Comparison of ENCODE assay signal across 8 cellular contexts in the genomic region with DNA sequence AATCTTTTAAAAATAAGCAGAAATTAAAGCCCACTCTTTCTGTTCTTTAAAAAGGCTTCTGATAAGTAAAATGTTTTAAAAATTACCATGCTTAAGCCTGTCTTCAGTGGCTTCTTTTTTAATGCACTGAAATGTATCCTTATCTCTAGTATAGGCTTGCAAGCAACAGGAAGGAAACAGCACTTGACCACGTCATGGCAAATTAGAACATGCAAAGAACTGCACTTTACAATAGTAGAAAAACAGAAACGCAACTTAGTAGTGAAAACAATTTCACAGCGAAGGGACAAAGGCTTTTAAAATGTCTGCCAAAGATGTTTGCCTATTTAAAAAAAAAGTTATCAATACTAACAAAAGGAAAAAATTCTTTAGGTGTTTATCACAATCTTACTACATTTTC. TPM values are rescaled to one million over a fixed set of nuclear protein-coding genes. Genes with fewer than 3 reads are reported as not detected.
DNase-seq lines count a peak whose midpoint lies in the region; ATAC-seq and TF ChIP-seq lines count a peak whose summit lies in the region.

No MANE protein-coding gene starts in this region.

- TF ChIP-seq CTCF in foreskin keratinocyte (conservative IDR thresholded peaks at IDR 0.05), result no peak

- DNase-seq in EH (ENCODE audit: low read depth) (peak; percentile 38), foreskin keratinocyte (peak in 1 of 2 donors; percentile 39), NCI-H1105 treated with DMSO at 0.1 percent for 48 hours (lab: John Stamatoyannopoulos, UW) (no peak), ureter (ENCODE audit: low spot score) (no peak)
- DNase-seq in activated CD8-positive, alpha-beta T cell treated with anti-CD3 and anti-CD28 coated beads, Interleukin-2, amount 10 ng/mL, durations not matched to agents 7 days and 5 days, result peak; percentile 82

- peak overlapping the region; percentile 92 to 96 (median 95) for H3K27ac Mint-ChIP-seq in IgD-negative memory B cell
- H3K27ac Mint-ChIP-seq in activated CD8-positive, alpha-beta T cell treated with anti-CD3 and anti-CD28 coated beads, Interleukin-2, amount 10 ng/mL, durations not matched to agents 7 days and 5 days, result peak overlapping the region; percentile 93

- no peaks in the 10 kb centered on the region for H3K9me3 Mint-ChIP-seq in IgD-negative memory B cell
- H3K9me3 Mint-ChIP-seq in activated CD8-positive, alpha-beta T cell treated with anti-CD3 and anti-CD28 coated beads, Interleukin-2, amount 10 ng/mL, durations not matched to agents 7 days and 5 days (ENCODE audit: insufficient read depth), result no peaks in the 10 kb centered on the region

- POLR2A ChIA-PET in activated CD8-positive, alpha-beta T cell treated with anti-CD3 and anti-CD28 coated beads, Interleukin-2, amount 10 ng/mL, durations not matched to agents 7 days and 5 days (lab: Charles Lee), result interaction anchor here (0.7 to 4.4 kb wide), 9 partner anchors 20 to 78 kb away, joined by 3 to 40 read pairs (median 4); a partner anchor contains a TSS

- peak overlapping the region in 6 of 7 experiments; percentile 11 to 37 (median 26) for H3K4me3 ChIP-seq in skin epidermis

- H3K36me3 Mint-ChIP-seq in IgD-negative memory B cell, result peaks cover 4% of the 10 kb centered on the region
- H3K36me3 Mint-ChIP-seq in activated CD8-positive, alpha-beta T cell treated with anti-CD3 and anti-CD28 coated beads, Interleukin-2, amount 10 ng/mL, durations not matched to agents 7 days and 5 days (ENCODE audit: low read depth), result peaks cover 42% of the 10 kb centered on the region

- peaks cover 32% of the 10 kb centered on the region for H3K4me1 ChIP-seq in foreskin keratinocyte

- peak overlapping the region; percentile 58 for H3K27ac ChIP-seq in foreskin keratinocyte
- H3K27ac ChIP-seq in skin epidermis, result peak overlapping the region in 19 of 21 experiments; percentile 43 to 88 (median 76)

- H3K4me3 Mint-ChIP-seq in IgD-negative memory B cell, result peak overlapping the region; percentile 75 to 99 (median 89)
- H3K4me3 Mint-ChIP-seq in activated CD8-positive, alpha-beta T cell treated with anti-CD3 and anti-CD28 coated beads, Interleukin-2, amount 10 ng/mL, durations not matched to agents 7 days and 5 days, result peak overlapping the region; percentile 94

- CTCF ChIA-PET in activated CD8-positive, alpha-beta T cell treated with anti-CD3 and anti-CD28 coated beads, Interleukin-2, amount 10 ng/mL, durations not matched to agents 7 days and 5 days (lab: Charles Lee), result interaction anchor here (0.9 to 1.1 kb wide), 2 partner anchors 8 to 36 kb away, joined by 3 to 4 read pairs; a partner anchor contains a TSS

- H3K27me3 ChIP-seq in foreskin keratinocyte, result no peaks in the 10 kb centered on the region

- no peaks in the 10 kb centered on the region for H3K27me3 Mint-ChIP-seq in IgD-negative memory B cell
- no peaks in the 10 kb centered on the region for H3K27me3 Mint-ChIP-seq in activated CD8-positive, alpha-beta T cell treated with anti-CD3 and anti-CD28 coated beads, Interleukin-2, amount 10 ng/mL, durations not matched to agents 7 days and 5 days (ENCODE audit: low read depth)

- ATAC-seq in GM21360 (IDR thresholded peaks at IDR 0.05; ENCODE audit: unreplicated experiment), result peak; percentile 47
- peak; percentile 62 for ATAC-seq in activated CD8-positive, alpha-beta T cell treated with anti-CD3 and anti-CD28 coated beads, Interleukin-2, amount 10 ng/mL, durations not matched to agents 7 days and 5 days
- no peak for ATAC-seq in foreskin keratinocyte

- H3K4me1 Mint-ChIP-seq in IgD-negative memory B cell, result peaks cover 47 to 55% (median 53%) of the 10 kb centered on the region in 3 donors
- peaks cover 53% of the 10 kb centered on the region for H3K4me1 Mint-ChIP-seq in activated CD8-positive, alpha-beta T cell treated with anti-CD3 and anti-CD28 coated beads, Interleukin-2, amount 10 ng/mL, durations not matched to agents 7 days and 5 days (ENCODE audit: low read depth)

RNA-seq across cellular contexts. Expression of a gene that starts 36.3 kb away (rescaled TPM):
- polyA plus RNA-seq in IgD-negative memory B cell (148 TPM), foreskin keratinocyte (10.2 and 10.6 TPM in 2 replicates)
- total RNA-seq in activated CD8-positive, alpha-beta T cell treated with anti-CD3 and anti-CD28 coated beads, Interleukin-2, amount 10 ng/mL, durations not matched to agents 7 days and 5 days, result 100 to 1,000 TPM; 106 to 107 TPM
- total RNA-seq in foreskin keratinocyte (42.0 and 46.9 TPM in 2 replicates), ureter (124 TPM)

Comparison
In these comparisons a context has a peak if more than half of its experiments do, and no peak if none do; other contexts are left out.
1. DNase-seq: peak in EH (single experiment) and activated CD8-positive, alpha-beta T cell treated with anti-CD3 and anti-CD28 coated beads, Interleukin-2, amount 10 ng/mL, durations not matched to agents 7 days and 5 days (single experiment); none in NCI-H1105 treated with DMSO at 0.1 percent for 48 hours (single experiment) and ureter (single experiment).